Comparison of ENCODE assay signal across 14 cellular contexts in the genomic region with DNA sequence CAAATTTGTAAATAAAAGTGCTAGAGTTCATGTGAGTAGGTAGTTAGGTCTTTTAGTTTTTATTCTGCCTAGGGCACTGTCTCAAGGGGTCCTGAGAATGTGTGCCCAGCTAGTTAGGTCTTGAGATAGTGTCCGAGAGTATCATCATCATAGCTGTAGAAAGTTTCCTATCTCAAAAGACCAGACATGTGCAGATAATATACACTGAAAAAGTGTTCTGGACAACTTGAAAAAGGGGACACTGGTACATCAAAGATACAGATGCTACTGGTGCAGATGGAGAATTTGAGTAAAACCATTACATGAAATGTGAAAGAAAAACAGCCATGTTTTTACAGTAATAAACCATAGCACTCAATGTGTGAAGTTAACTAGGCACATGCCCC.
DNase-seq lines count a peak whose midpoint lies in the region; ATAC-seq lines count a peak whose summit lies in the region.
"Had no signal": no experiment of that assay in that cellular context is flagged by ENCODE, and none has a peak within 500 bp of the region (broad histone marks: within the 10 kb centered on the region; RNA-seq: fewer than 3 reads in every experiment).

No MANE protein-coding gene starts in this region.

- peaks cover 16% of the 10 kb centered on the region for H3K36me3 Mint-ChIP-seq in dendritic cell treated with granulocyte-macrophage colony-stimulating factor and Interleukin-4, amounts not matched to agents 40 ng/mL and 50 ng/mL, for 4 days (ENCODE audit: low read depth)

- no peaks in the 10 kb centered on the region for H4K20me1 ChIP-seq in BLaER1

- H3K27me3 ChIP-seq in BLaER1, result no peaks in the 10 kb centered on the region

- peaks cover 39% of the 10 kb centered on the region for H3K4me1 Mint-ChIP-seq in dendritic cell treated with granulocyte-macrophage colony-stimulating factor and Interleukin-4, amounts not matched to agents 40 ng/mL and 50 ng/mL, for 4 days (ENCODE audit: low read depth)

- H3K4me3 Mint-ChIP-seq in dendritic cell treated with granulocyte-macrophage colony-stimulating factor and Interleukin-4, amounts not matched to agents 40 ng/mL and 50 ng/mL, for 4 days, result no peak overlapping the region
- H3K4me3 Mint-ChIP-seq: activated T-helper 17 cell treated with anti-CD3 and anti-CD28 coated beads, Interleukin-2, amount 50 U/mL, for 72 hours had no signal

- no peaks in the 10 kb centered on the region for H3K9me3 Mint-ChIP-seq in dendritic cell treated with granulocyte-macrophage colony-stimulating factor and Interleukin-4, amounts not matched to agents 40 ng/mL and 50 ng/mL, for 4 days
- H3K9me3 Mint-ChIP-seq: activated T-helper 17 cell treated with anti-CD3 and anti-CD28 coated beads, Interleukin-2, amount 50 U/mL, for 72 hours had no signal

- H3K36me3 ChIP-seq in BLaER1, result peaks cover 15% of the 10 kb centered on the region

- DNase-seq in NCI-H69 (lab: John Stamatoyannopoulos, UW), result no peak
- no peak for DNase-seq in NK-92 (lab: John Stamatoyannopoulos, UW; ENCODE audit: unreplicated experiment)
- no peak for DNase-seq in AG08396 (ENCODE audit: low spot score)
- no peak for DNase-seq in NCI-H128 (lab: John Stamatoyannopoulos, UW; ENCODE audit: unreplicated experiment)
- DNase-seq: activated CD4-positive, CD25-positive, alpha-beta regulatory T cell treated with anti-CD3 and anti-CD28 coated beads, Interleukin-2, amount 50 U/mL, for 72 hours; IMR-90; NCI-H2171 treated with DMSO at 0.1 percent for 48 hours; stimulated activated CD4-positive, alpha-beta T cell treated with anti-CD3 and anti-CD28 coated beads, Interleukin-4, amount 100 ng/mL, for 4 hours had no signal

- intact Hi-C loops in dendritic cell treated with granulocyte-macrophage colony-stimulating factor and Interleukin-4, amounts not matched to agents 40 ng/mL and 50 ng/mL, for 4 days (cut with micrococcal nuclease), result no loop called here

- peaks cover 31% of the 10 kb centered on the region for H3K4me1 ChIP-seq in BLaER1

- H3K9me3 ChIP-seq in BLaER1, result no peaks in the 10 kb centered on the region

- peak overlapping the region; percentile 54 for H3K4me2 ChIP-seq in BLaER1

- H3K9ac ChIP-seq in BLaER1, result peak overlapping the region; percentile 32; the same call in 1 of the 2 replicates

- no peak overlapping the region for H3K4me3 ChIP-seq in BLaER1

- peak; percentile 24 for ATAC-seq in GM19438 (IDR thresholded peaks at IDR 0.05; ENCODE audit: low read depth, unreplicated experiment)
- ATAC-seq in HG03139 (IDR thresholded peaks at IDR 0.05; ENCODE audit: unreplicated experiment), result peak; percentile 22
- ATAC-seq: activated T-helper 17 cell treated with anti-CD3 and anti-CD28 coated beads, Interleukin-2, amount 50 U/mL, for 72 hours; Right ventricle myocardium inferior had no signal

- peaks cover 4% of the 10 kb centered on the region for H3K27me3 Mint-ChIP-seq in dendritic cell treated with granulocyte-macrophage colony-stimulating factor and Interleukin-4, amounts not matched to agents 40 ng/mL and 50 ng/mL, for 4 days

- H3K27ac Mint-ChIP-seq in dendritic cell treated with granulocyte-macrophage colony-stimulating factor and Interleukin-4, amounts not matched to agents 40 ng/mL and 50 ng/mL, for 4 days, result peak overlapping the region; percentile 73
- H3K27ac Mint-ChIP-seq: activated T-helper 17 cell treated with anti-CD3 and anti-CD28 coated beads, Interleukin-2, amount 50 U/mL, for 72 hours had no signal

- peak overlapping the region; percentile 31 for H3K27ac ChIP-seq in BLaER1
